Comparison of ENCODE assay signal across 12 cellular contexts in the genomic region with DNA sequence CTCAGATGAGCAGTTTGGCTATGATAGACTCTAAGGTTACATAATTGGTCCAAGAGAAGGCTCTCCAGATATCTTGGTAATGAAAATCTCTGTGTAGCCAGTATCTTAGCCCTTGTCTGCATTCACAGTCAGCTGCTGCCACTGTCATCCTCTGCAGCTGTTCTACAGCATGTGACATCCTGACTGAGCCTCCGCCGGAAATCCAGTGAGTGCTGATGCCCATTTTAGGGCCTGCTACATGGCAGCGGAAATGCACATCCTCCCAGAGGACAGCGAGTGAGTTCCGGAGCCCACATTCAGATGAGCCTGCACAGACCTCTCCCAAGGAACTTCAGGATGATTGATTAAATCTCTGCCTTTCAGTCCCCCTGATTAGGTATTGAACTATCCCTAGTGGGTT.
DNase-seq lines count a peak whose midpoint lies in the region; ATAC-seq, FAIRE-seq and TF ChIP-seq lines count a peak whose summit lies in the region.
"Had no signal": no experiment of that assay in that cellular context is flagged by ENCODE, and none has a peak within 500 bp of the region (broad histone marks: within the 10 kb centered on the region; RNA-seq: fewer than 3 reads in every experiment).

No MANE protein-coding gene starts in this region.

- no peaks in the 10 kb centered on the region for H3K27me3 ChIP-seq in lower lobe of right lung (ENCODE audit: low read depth)

- CTCF ChIA-PET in activated B cell treated with CpG ODN at 0.5 μM for 24 hours (lab: Charles Lee), result no interaction called here

- no peaks in the 10 kb centered on the region for H3K4me1 ChIP-seq in kidney (ENCODE audit: control insufficient read depth in 1 of 2, insufficient read depth in 1 of 2, low read depth in 1 of 2, low read length in 2 of 2)
- no peaks in the 10 kb centered on the region for H3K4me1 ChIP-seq in lower lobe of right lung
- H3K4me1 ChIP-seq: parathyroid adenoma had no signal

- H3K9ac ChIP-seq in kidney (ENCODE audit: low read length in 2 of 2), result no peak overlapping the region
- H3K9ac ChIP-seq: parathyroid adenoma had no signal

- H3K27ac Mint-ChIP-seq in activated B cell treated with CpG ODN at 0.5 μM for 24 hours, result no peak overlapping the region

- POLR2A ChIA-PET in activated B cell treated with CpG ODN at 0.5 μM for 24 hours (lab: Charles Lee), result no interaction called here

- H3K27me3 Mint-ChIP-seq in activated B cell treated with CpG ODN at 0.5 μM for 24 hours, result peaks cover 3% of the 10 kb centered on the region

- DNase-seq in AG20443 (ENCODE audit: low spot score), result peak; percentile 39
- DNase-seq in activated B cell treated with CpG ODN at 0.5 μM for 24 hours, result no peak
- DNase-seq in kidney, result peak; percentile 78
- DNase-seq in Kasumi-1 (lab: John Stamatoyannopoulos, UW), result no peak
- no peak for DNase-seq in lower lobe of right lung
- no peak for DNase-seq in AML-193 (lab: John Stamatoyannopoulos, UW)
- DNase-seq: activated CD8-positive, alpha-beta memory T cell treated with anti-CD3 and anti-CD28 coated beads for 24 hours; NCI-H2107 had no signal

- H3K4me1 Mint-ChIP-seq in activated B cell treated with CpG ODN at 0.5 μM for 24 hours, result no peaks in the 10 kb centered on the region

- no peak overlapping the region for H3K4me3 ChIP-seq in kidney (ENCODE audit: low read length in 2 of 2)
- no peak overlapping the region for H3K4me3 ChIP-seq in lower lobe of right lung

- H3K9me3 Mint-ChIP-seq in activated B cell treated with CpG ODN at 0.5 μM for 24 hours, result no peaks in the 10 kb centered on the region

- H3K36me3 Mint-ChIP-seq in activated B cell treated with CpG ODN at 0.5 μM for 24 hours (ENCODE audit: low read depth), result no peaks in the 10 kb centered on the region

- no peaks in the 10 kb centered on the region for H3K36me3 ChIP-seq in kidney (ENCODE audit: control insufficient read depth in 1 of 2, insufficient read depth in 2 of 2, low read length in 2 of 2)
- no peaks in the 10 kb centered on the region for H3K36me3 ChIP-seq in lower lobe of right lung

- H3K9me3 ChIP-seq in kidney (ENCODE audit: control insufficient read depth in 1 of 2, low read length in 2 of 2) (no peaks in the 10 kb centered on the region), lower lobe of right lung (no peaks in the 10 kb centered on the region)

- FAIRE-seq in kidney (lab: Jason Lieb, UNC), result no peak
- FAIRE-seq: islet of Langerhans had no signal

- ATAC-seq in GM19397 (IDR thresholded peaks at IDR 0.05; ENCODE audit: unreplicated experiment) (peak; percentile 79), activated B cell treated with CpG ODN at 0.5 μM for 24 hours (ENCODE audit: low read depth) (peak; percentile 28), lower lobe of right lung (no peak), GM21515 (IDR thresholded peaks at IDR 0.05; ENCODE audit: unreplicated experiment) (no peak)

- no peak overlapping the region for H3K27ac ChIP-seq in kidney (ENCODE audit: low read depth in 2 of 2, low read length in 2 of 2)
- no peak overlapping the region for H3K27ac ChIP-seq in lower lobe of right lung
- H3K27ac ChIP-seq: parathyroid adenoma had no signal

- H3K4me3 Mint-ChIP-seq in activated B cell treated with CpG ODN at 0.5 μM for 24 hours, result no peak overlapping the region

- intact Hi-C loops in activated B cell treated with CpG ODN at 0.5 μM for 24 hours (cut with micrococcal nuclease) (no loop called here), kidney (cut with DNase I) (no loop called here), lower lobe of right lung (cut with DNase I) (no loop called here)

- no peak for TF ChIP-seq CTCF in activated B cell treated with CpG ODN at 0.5 μM for 24 hours (IDR thresholded peaks at IDR 0.05)
- no peak for TF ChIP-seq CTCF in kidney (IDR thresholded peaks at IDR 0.05; ENCODE audit: borderline replicate concordance, extremely low read depth, insufficient read depth)
- TF ChIP-seq CTCF in lower lobe of right lung (IDR thresholded peaks at IDR 0.05), result no peak

Comparison
In these comparisons a context has a peak if more than half of its experiments do, and no peak if none do; other contexts are left out.
1. DNase-seq: peak in AG20443 (single experiment) and kidney (single experiment); none in activated B cell treated with CpG ODN at 0.5 μM for 24 hours (single experiment), Kasumi-1 (0 of 2), lower lobe of right lung (single experiment) and AML-193 (0 of 2).
2. ATAC-seq: peak in GM19397 (single experiment) and activated B cell treated with CpG ODN at 0.5 μM for 24 hours (single experiment); none in lower lobe of right lung (0 of 2) and GM21515 (single experiment).